Comparison of ENCODE assay signal across 1 cellular context in genomic region chr20:10513091-10513490, GRCh38.
TF ChIP-seq lines count a peak whose summit lies in the region.

No MANE protein-coding gene starts in this region.

TF ChIP-seq in IMR-90, 13 proteins besides CTCF, POLR2A, EP300 and RAD21:
- TF ChIP-seq BHLHE40 (IDR thresholded peaks at IDR 0.05; ENCODE audit: low read depth, low read length) (no peak), ELK1 (IDR thresholded peaks at IDR 0.05; ENCODE audit: borderline replicate concordance, low read depth, low read length) (no peak), CEBPB (IDR thresholded peaks at IDR 0.05; ENCODE audit: low read depth, low read length) (no peak), FOS (IDR thresholded peaks at IDR 0.05; ENCODE audit: low read depth, low read length) (no peak), MAZ (IDR thresholded peaks at IDR 0.05; ENCODE audit: borderline replicate concordance, low read depth, low read length) (no peak), RCOR1 (IDR thresholded peaks at IDR 0.05; ENCODE audit: insufficient replicate concordance, low read length) (no peak), USF2 (IDR thresholded peaks at IDR 0.05; ENCODE audit: low read depth, low read length) (no peak), CHD1 (IDR thresholded peaks at IDR 0.05; ENCODE audit: low read depth, low read length) (no peak), NFE2L2 (IDR thresholded peaks at IDR 0.05; ENCODE audit: low read depth, low read length) (no peak)
